ENCODE assay signal across 19 cellular contexts in the genomic region with DNA sequence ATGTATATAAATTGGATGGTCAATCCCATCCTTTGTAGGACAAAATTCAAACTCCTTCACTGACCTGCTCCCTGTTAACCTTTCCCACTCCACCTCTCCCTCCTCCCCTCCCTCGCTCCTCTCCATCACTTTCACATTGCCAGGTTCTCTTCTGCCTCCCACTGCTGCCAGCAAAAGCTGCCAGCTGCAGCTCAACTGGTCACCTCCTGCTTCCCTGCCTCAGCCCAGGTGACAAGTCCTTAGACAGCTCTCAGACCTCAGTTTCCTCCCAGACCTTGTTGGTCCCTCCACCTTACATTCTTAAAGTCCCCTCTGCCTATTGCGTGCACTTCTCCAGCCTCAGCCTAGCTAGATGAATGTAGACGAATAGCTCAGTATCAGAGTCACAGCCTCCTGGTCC. TPM values are rescaled to one million over a fixed set of nuclear protein-coding genes. Genes with fewer than 3 reads are reported as not detected.
A peak's percentile ranks its signal among the peaks of the same experiment; 100 is the strongest.
DNase-seq lines count a peak whose midpoint lies in the region; ATAC-seq, FAIRE-seq and TF ChIP-seq lines count a peak whose summit lies in the region.
"Had no signal": no experiment of that assay in that cellular context is flagged by ENCODE, and none has a peak within 500 bp of the region (broad histone marks: within the 10 kb centered on the region; RNA-seq: fewer than 3 reads in every experiment).

No MANE protein-coding gene starts in this region.

- no peak overlapping the region for H3K4me3 Mint-ChIP-seq in activated naive CD8-positive, alpha-beta T cell
- H3K4me3 Mint-ChIP-seq in activated naive CD8-positive, alpha-beta T cell treated with anti-CD3 and anti-CD28 coated beads, Interleukin-2, amount 50 U/mL, for 24 hours = no peak overlapping the region

- 88 to 92% (median 92%) methylated on average over 3 of the region's 3 CpGs for WGBS in small intestine, 3 donors

- no peaks in the 10 kb centered on the region for H3K27me3 Mint-ChIP-seq in activated naive CD8-positive, alpha-beta T cell
- H3K27me3 Mint-ChIP-seq in activated naive CD8-positive, alpha-beta T cell treated with anti-CD3 and anti-CD28 coated beads, Interleukin-2, amount 50 U/mL, for 24 hours = no peaks in the 10 kb centered on the region

- H3K9me3 ChIP-seq in RWPE2 (ENCODE audit: severe bottlenecking) = no peaks in the 10 kb centered on the region
- H3K9me3 ChIP-seq in small intestine (ENCODE audit: control insufficient read depth, low read depth) = no peaks in the 10 kb centered on the region
- H3K9me3 ChIP-seq: MG63, SJSA1 had no signal

- H3K4me1 Mint-ChIP-seq in activated naive CD8-positive, alpha-beta T cell (ENCODE audit: low read depth) = peaks cover 23% of the 10 kb centered on the region
- H3K4me1 Mint-ChIP-seq in activated naive CD8-positive, alpha-beta T cell treated with anti-CD3 and anti-CD28 coated beads, Interleukin-2, amount 50 U/mL, for 24 hours = peaks cover 32% of the 10 kb centered on the region

- no peak for DNase-seq in activated naive CD8-positive, alpha-beta T cell treated with anti-CD3 and anti-CD28 coated beads, Interleukin-2, amount 50 U/mL, for 24 hours
- DNase-seq in RWPE2 (ENCODE audit: low spot score) (no peak), mesenteric fat pad (ENCODE audit: low spot score) (peak; percentile 55), NCI-H82 treated with DMSO at 0.1 percent for 48 hours (lab: John Stamatoyannopoulos, UW; ENCODE audit: unreplicated experiment) (no peak), small intestine (no peak)
- DNase-seq: ACHN, C1 segment of cervical spinal cord, DMS79 treated with DMSO at 0.1 percent for 48 hours, Kasumi-1, MG63, NCI-H1048, NCI-H1436, NCI-H1930, NCI-H226, NCI-H524 had no signal

- no peak overlapping the region for H3K4me3 ChIP-seq in RWPE2 (ENCODE audit: severe bottlenecking)
- H3K4me3 ChIP-seq in small intestine (ENCODE audit: low read depth in 1 of 2, low read length in 2 of 2) = no peak overlapping the region
- H3K4me3 ChIP-seq: MG63, SJSA1 had no signal

- no peak for TF ChIP-seq CTCF in RWPE2 (IDR thresholded peaks at IDR 0.05; ENCODE audit: poor library complexity, severe bottlenecking)

- FAIRE-seq in small intestine (lab: Jason Lieb, UNC) = no peak

- H3K9me3 Mint-ChIP-seq in activated naive CD8-positive, alpha-beta T cell (ENCODE audit: low read depth) = no peaks in the 10 kb centered on the region
- no peaks in the 10 kb centered on the region for H3K9me3 Mint-ChIP-seq in activated naive CD8-positive, alpha-beta T cell treated with anti-CD3 and anti-CD28 coated beads, Interleukin-2, amount 50 U/mL, for 24 hours

- H3K27me3 ChIP-seq in RWPE2 (ENCODE audit: insufficient read depth, poor library complexity, severe bottlenecking) (no peaks in the 10 kb centered on the region), small intestine (ENCODE audit: control insufficient read depth in 2 of 2, insufficient read depth in 2 of 2, low read length in 2 of 2) (no peaks in the 10 kb centered on the region)
- H3K27me3 ChIP-seq: MG63, SJSA1 had no signal

- H3K27ac ChIP-seq in RWPE2 (ENCODE audit: poor library complexity, severe bottlenecking) = no peak overlapping the region
- H3K27ac ChIP-seq in small intestine (ENCODE audit: low read depth in 1 of 2, low read length in 1 of 2) = no peak overlapping the region
- H3K27ac ChIP-seq: SJSA1 had no signal

- H3K36me3 ChIP-seq in RWPE2 (ENCODE audit: low read depth) (no peaks in the 10 kb centered on the region), small intestine (ENCODE audit: control insufficient read depth in 2 of 2, insufficient read depth in 2 of 2, low read length in 2 of 2) (no peaks in the 10 kb centered on the region)
- H3K36me3 ChIP-seq: MG63, SJSA1 had no signal

- H3K27ac Mint-ChIP-seq in activated naive CD8-positive, alpha-beta T cell = peak overlapping the region; percentile 67
- H3K27ac Mint-ChIP-seq in activated naive CD8-positive, alpha-beta T cell treated with anti-CD3 and anti-CD28 coated beads, Interleukin-2, amount 50 U/mL, for 24 hours = no peak overlapping the region

- H3K4me1 ChIP-seq in RWPE2 (ENCODE audit: insufficient read depth, poor library complexity, severe bottlenecking) (no peaks in the 10 kb centered on the region), small intestine (ENCODE audit: control insufficient read depth in 2 of 2, insufficient read depth in 1 of 2, low read depth in 1 of 2, low read length in 1 of 2) (no peaks in the 10 kb centered on the region)

- no peak for ATAC-seq in activated naive CD8-positive, alpha-beta T cell treated with anti-CD3 and anti-CD28 coated beads, Interleukin-2, amount 50 U/mL, for 24 hours
- ATAC-seq in RWPE2 (ENCODE audit: low read depth) (peak; percentile 13; the same call in 1 of the 3 replicates), HG02610 (IDR thresholded peaks at IDR 0.05; ENCODE audit: unreplicated experiment) (no peak)
- ATAC-seq: Panc1 had no signal

- H3K36me3 Mint-ChIP-seq in activated naive CD8-positive, alpha-beta T cell = peaks cover 16% of the 10 kb centered on the region
- H3K36me3 Mint-ChIP-seq in activated naive CD8-positive, alpha-beta T cell treated with anti-CD3 and anti-CD28 coated beads, Interleukin-2, amount 50 U/mL, for 24 hours (ENCODE audit: low read depth) = peaks cover 7% of the 10 kb centered on the region

RNA-seq across cellular contexts. Expression of a gene that starts 23.3 kb away (rescaled TPM):
- total RNA-seq in mesenteric fat pad = 80.6 TPM
- 10 to 100 TPM; 70.2 to 83.5 (median 74.3) TPM for polyA plus RNA-seq in small intestine

RNA-seq across cellular contexts. Expression of a gene that starts 33.1 kb away (rescaled TPM):
- 3.1 TPM for total RNA-seq in mesenteric fat pad
- polyA plus RNA-seq in small intestine = 1 to 10 TPM in 1 of 3 donors, under 1 TPM in 1, not detected in 1; 0.70 to 1.1 TPM
- total RNA-seq: SJSA1 had no signal

RNA-seq across cellular contexts. Expression of a gene that starts 52.7 kb away (rescaled TPM):
- total RNA-seq in mesenteric fat pad = 21.2 TPM
- 10 to 100 TPM in 1 of 3 donors, 1 to 10 TPM in 2; 9.2 to 13.1 (median 9.5) TPM for polyA plus RNA-seq in small intestine

RNA-seq across cellular contexts. Expression of a gene that starts 53.1 kb away (rescaled TPM):
- 1.4 TPM for total RNA-seq in mesenteric fat pad
- polyA plus RNA-seq in small intestine = 10 to 100 TPM in 2 of 3 donors, 1 to 10 TPM in 1; 4.3 to 26.6 (median 12.7) TPM
